Comparison of ENCODE assay signal across 1 cellular context in genomic region chr10:1373287-1373686, GRCh38.
TF ChIP-seq lines count a peak whose summit lies in the region.

No MANE protein-coding gene starts in this region.

TF ChIP-seq in HepG2, 621 proteins besides CTCF, POLR2A, EP300 and RAD21 (continued from another document):
- TF ChIP-seq MNT (IDR thresholded peaks at IDR 0.05) = 0 out of 2 replicates have a peak, but pooled peaks have one; percentile 9
- no peak for TF ChIP-seq ZBED4 (CRISPR knock-in tag; IDR thresholded peaks at IDR 0.05; ENCODE audit: borderline replicate concordance)
- TF ChIP-seq SNAPC2 (CRISPR knock-in tag; IDR thresholded peaks at IDR 0.05) = no peak
